13 cellular contexts compared by ENCODE assay signal in the genomic region with DNA sequence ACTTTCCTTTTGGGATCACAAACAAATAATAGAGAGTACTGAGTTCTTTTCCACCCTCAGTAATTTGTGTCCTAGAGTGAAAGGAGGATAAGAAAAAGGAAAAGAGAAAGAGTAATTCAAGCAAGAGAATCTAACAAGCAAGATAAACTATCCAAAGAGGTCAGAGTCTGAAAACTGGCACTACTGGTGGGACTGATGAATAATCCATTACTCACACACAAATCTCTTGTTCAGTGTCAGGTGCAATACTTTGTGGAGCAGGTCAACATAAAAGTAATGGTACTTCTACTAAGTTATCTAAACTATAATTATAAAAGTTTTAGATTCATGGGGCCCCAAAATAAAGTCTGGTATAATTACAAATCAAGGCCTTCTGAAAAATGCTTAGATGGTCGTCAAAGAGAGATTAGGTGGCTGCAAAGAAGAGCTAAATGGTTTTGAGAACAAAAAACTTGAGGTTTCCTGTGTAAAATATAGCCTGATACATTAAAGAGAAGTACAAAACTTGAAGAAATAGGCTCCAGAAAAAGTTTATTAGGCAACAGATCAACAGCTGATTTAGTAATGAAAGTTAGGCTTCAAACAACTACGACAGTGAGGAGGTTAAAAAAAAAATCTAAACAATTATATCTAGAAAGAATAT.
DNase-seq lines count a peak whose midpoint lies in the region; ATAC-seq, FAIRE-seq and TF ChIP-seq lines count a peak whose summit lies in the region.
"Had no signal": no experiment of that assay in that cellular context is flagged by ENCODE, and none has a peak within 500 bp of the region (broad histone marks: within the 10 kb centered on the region; RNA-seq: fewer than 3 reads in every experiment).

No MANE protein-coding gene starts in this region.

- peak; percentile 51 for ATAC-seq in activated CD8-positive, alpha-beta T cell treated with anti-CD3 and anti-CD28 coated beads for 36 hours
- no peak for ATAC-seq in activated CD8-positive, alpha-beta T cell treated with anti-CD3 and anti-CD28 coated beads, Interleukin-2, amount 10 ng/mL, durations not matched to agents 7 days and 5 days
- ATAC-seq in T-helper 17 cell: no peak

- H3K9me3 ChIP-seq in T-helper 17 cell (ENCODE audit: control insufficient read depth, low read length, poor library complexity, severe bottlenecking) (no peaks in the 10 kb centered on the region), small intestine (ENCODE audit: control insufficient read depth, low read depth) (no peaks in the 10 kb centered on the region)

- H3K4me1 ChIP-seq in small intestine (ENCODE audit: control insufficient read depth in 2 of 2, insufficient read depth in 1 of 2, low read depth in 1 of 2, low read length in 1 of 2): peaks cover 2 to 3% of the 10 kb centered on the region in 2 donors

- no peaks in the 10 kb centered on the region for H3K27me3 Mint-ChIP-seq in activated CD8-positive, alpha-beta T cell treated with anti-CD3 and anti-CD28 coated beads for 36 hours
- no peaks in the 10 kb centered on the region for H3K27me3 Mint-ChIP-seq in activated CD8-positive, alpha-beta T cell treated with anti-CD3 and anti-CD28 coated beads, Interleukin-2, amount 10 ng/mL, durations not matched to agents 7 days and 5 days (ENCODE audit: low read depth)
- H3K27me3 Mint-ChIP-seq in T-helper 17 cell: no peaks in the 10 kb centered on the region
- H3K27me3 Mint-ChIP-seq: type B pancreatic cell had no signal

- intact Hi-C loops in activated CD8-positive, alpha-beta T cell treated with anti-CD3 and anti-CD28 coated beads for 36 hours (cut with micrococcal nuclease): no loop called here

- H3K9me3 Mint-ChIP-seq in activated CD8-positive, alpha-beta T cell treated with anti-CD3 and anti-CD28 coated beads for 36 hours: peaks cover 2% of the 10 kb centered on the region
- H3K9me3 Mint-ChIP-seq in activated CD8-positive, alpha-beta T cell treated with anti-CD3 and anti-CD28 coated beads, Interleukin-2, amount 10 ng/mL, durations not matched to agents 7 days and 5 days (ENCODE audit: insufficient read depth): no peaks in the 10 kb centered on the region
- H3K9me3 Mint-ChIP-seq: endodermal cell; T-helper 2 cell treated with Interferon-gamma antibody and Interleukin-4, amounts not matched to agents 5 μg/mL and 100 μg/mL, for 36 hours; type B pancreatic cell had no signal

- WGBS in small intestine, 3 donors: 27 to 47% (median 35%) methylated on average over 2 of the region's 2 CpGs

- peaks cover 2% of the 10 kb centered on the region for H3K36me3 Mint-ChIP-seq in activated CD8-positive, alpha-beta T cell treated with anti-CD3 and anti-CD28 coated beads for 36 hours (ENCODE audit: low read depth)
- H3K36me3 Mint-ChIP-seq in activated CD8-positive, alpha-beta T cell treated with anti-CD3 and anti-CD28 coated beads, Interleukin-2, amount 10 ng/mL, durations not matched to agents 7 days and 5 days (ENCODE audit: low read depth): no peaks in the 10 kb centered on the region
- H3K36me3 Mint-ChIP-seq in T-helper 17 cell (ENCODE audit: low read depth): peaks cover 2% of the 10 kb centered on the region

- H3K27ac Mint-ChIP-seq in activated CD8-positive, alpha-beta T cell treated with anti-CD3 and anti-CD28 coated beads for 36 hours: peak overlapping the region; percentile 13
- H3K27ac Mint-ChIP-seq in activated CD8-positive, alpha-beta T cell treated with anti-CD3 and anti-CD28 coated beads, Interleukin-2, amount 10 ng/mL, durations not matched to agents 7 days and 5 days: no peak overlapping the region
- H3K27ac Mint-ChIP-seq in T-helper 17 cell: peak overlapping the region; percentile 54
- H3K27ac Mint-ChIP-seq: endodermal cell; T-helper 2 cell treated with Interferon-gamma antibody and Interleukin-4, amounts not matched to agents 5 μg/mL and 100 μg/mL, for 36 hours; type B pancreatic cell had no signal

- H3K4me1 Mint-ChIP-seq in activated CD8-positive, alpha-beta T cell treated with anti-CD3 and anti-CD28 coated beads for 36 hours (ENCODE audit: low read depth): peaks cover 28% of the 10 kb centered on the region
- peaks cover 6% of the 10 kb centered on the region for H3K4me1 Mint-ChIP-seq in activated CD8-positive, alpha-beta T cell treated with anti-CD3 and anti-CD28 coated beads, Interleukin-2, amount 10 ng/mL, durations not matched to agents 7 days and 5 days (ENCODE audit: low read depth)
- peaks cover 17% of the 10 kb centered on the region for H3K4me1 Mint-ChIP-seq in T-helper 17 cell
- H3K4me1 Mint-ChIP-seq: endodermal cell had no signal

- DNase-seq in activated CD8-positive, alpha-beta T cell treated with anti-CD3 and anti-CD28 coated beads for 36 hours: no peak
- DNase-seq in activated CD8-positive, alpha-beta T cell treated with anti-CD3 and anti-CD28 coated beads, Interleukin-2, amount 10 ng/mL, durations not matched to agents 7 days and 5 days: no peak
- DNase-seq in T-helper 17 cell (no peak), fibroblast of peridontal ligament (ENCODE audit: extremely low read depth) (peak; percentile 15), small intestine (peak; percentile 88), KG1 (lab: John Stamatoyannopoulos, UW) (no peak), foreskin melanocyte (no peak), NCI-H345 (lab: John Stamatoyannopoulos, UW) (no peak)
- DNase-seq: endodermal cell, NCI-H146 had no signal

- no peak for TF ChIP-seq CTCF in activated CD8-positive, alpha-beta T cell treated with anti-CD3 and anti-CD28 coated beads for 36 hours (IDR thresholded peaks at IDR 0.05)

- CTCF ChIA-PET in activated CD8-positive, alpha-beta T cell treated with anti-CD3 and anti-CD28 coated beads for 36 hours (lab: Charles Lee): interaction anchor here (0.8 kb wide), 1 partner anchor 11 kb away, joined by 3 read pairs; no protein-coding TSS in a partner anchor
- CTCF ChIA-PET in activated CD8-positive, alpha-beta T cell treated with anti-CD3 and anti-CD28 coated beads, Interleukin-2, amount 10 ng/mL, durations not matched to agents 7 days and 5 days (lab: Charles Lee): no interaction called here

- H3K27ac ChIP-seq in small intestine (ENCODE audit: low read depth in 1 of 2, low read length in 1 of 2): no peak overlapping the region

- peak overlapping the region in 1 of 2 donors; percentile 17 for H3K4me3 ChIP-seq in small intestine (ENCODE audit: low read depth in 1 of 2, low read length in 2 of 2)
- H3K4me3 ChIP-seq: skin epidermis had no signal

- no peak overlapping the region for H3K4me3 Mint-ChIP-seq in activated CD8-positive, alpha-beta T cell treated with anti-CD3 and anti-CD28 coated beads for 36 hours
- H3K4me3 Mint-ChIP-seq in activated CD8-positive, alpha-beta T cell treated with anti-CD3 and anti-CD28 coated beads, Interleukin-2, amount 10 ng/mL, durations not matched to agents 7 days and 5 days: no peak overlapping the region
- H3K4me3 Mint-ChIP-seq in T-helper 17 cell: no peak overlapping the region
- H3K4me3 Mint-ChIP-seq: endodermal cell; T-helper 2 cell treated with Interferon-gamma antibody and Interleukin-4, amounts not matched to agents 5 μg/mL and 100 μg/mL, for 36 hours; type B pancreatic cell had no signal

- no peaks in the 10 kb centered on the region for H3K36me3 ChIP-seq in small intestine (ENCODE audit: control insufficient read depth in 2 of 2, insufficient read depth in 2 of 2, low read length in 2 of 2)

- H3K27me3 ChIP-seq in small intestine (ENCODE audit: control insufficient read depth in 2 of 2, insufficient read depth in 2 of 2, low read length in 2 of 2): no peaks in the 10 kb centered on the region

- POLR2A ChIA-PET in activated CD8-positive, alpha-beta T cell treated with anti-CD3 and anti-CD28 coated beads for 36 hours (lab: Charles Lee): no interaction called here
- POLR2A ChIA-PET in activated CD8-positive, alpha-beta T cell treated with anti-CD3 and anti-CD28 coated beads, Interleukin-2, amount 10 ng/mL, durations not matched to agents 7 days and 5 days (lab: Charles Lee): no interaction called here

- FAIRE-seq in small intestine (lab: Jason Lieb, UNC): peak; percentile 76

Comparison
In these comparisons a context has a peak if more than half of its experiments do, and no peak if none do; other contexts are left out.
1. DNase-seq: peak in fibroblast of peridontal ligament (single experiment) and small intestine (single experiment); none in activated CD8-positive, alpha-beta T cell treated with anti-CD3 and anti-CD28 coated beads for 36 hours (single experiment), activated CD8-positive, alpha-beta T cell treated with anti-CD3 and anti-CD28 coated beads, Interleukin-2, amount 10 ng/mL, durations not matched to agents 7 days and 5 days (single experiment), T-helper 17 cell (0 of 3), KG1 (single experiment), foreskin melanocyte (single experiment) and NCI-H345 (single experiment).